ENCODE assay signal across 11 cellular contexts in the genomic region with DNA sequence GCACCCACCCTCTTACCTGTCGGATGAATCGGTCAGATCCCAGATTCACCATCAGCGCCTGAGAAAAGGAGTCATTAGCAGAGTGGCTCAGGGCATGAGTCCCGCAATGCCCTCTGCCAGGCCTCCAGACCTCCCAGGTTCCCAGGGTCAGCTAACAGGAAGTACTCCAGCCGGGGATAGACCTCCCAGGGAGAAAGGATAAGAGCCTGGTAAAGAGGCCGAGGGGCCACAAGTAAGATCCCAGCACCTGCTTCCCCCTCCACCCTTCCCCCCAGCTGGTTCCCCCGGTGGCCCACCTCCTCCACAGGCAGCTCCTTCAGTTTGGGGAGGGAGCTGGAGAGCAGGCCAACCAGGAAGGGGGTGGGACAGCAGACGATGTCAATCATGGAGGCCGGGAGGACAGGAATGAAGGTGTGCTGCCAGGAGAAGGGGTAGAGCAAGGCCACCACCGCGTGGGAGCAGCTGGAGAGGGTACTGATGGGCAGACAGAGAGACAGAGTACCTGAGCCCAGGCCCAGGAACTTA. TPM values are rescaled to one million over a fixed set of nuclear protein-coding genes. Genes with fewer than 3 reads are reported as not detected.
DNase-seq lines count a peak whose midpoint lies in the region; ATAC-seq and TF ChIP-seq lines count a peak whose summit lies in the region.
"Had no signal": no experiment of that assay in that cellular context is flagged by ENCODE, and none has a peak within 500 bp of the region (broad histone marks: within the 10 kb centered on the region; RNA-seq: fewer than 3 reads in every experiment).

No MANE protein-coding gene starts in this region.

- no peak overlapping the region for H2AFZ ChIP-seq in GM23338

- intact Hi-C loops in adrenal gland (cut with DNase I): no loop called here

- H3K4me1 Mint-ChIP-seq in GM23338 (peaks cover 58% of the 10 kb centered on the region), type B pancreatic cell (ENCODE audit: unreplicated experiment) (peaks cover 9% of the 10 kb centered on the region)

- H3K27me3 Mint-ChIP-seq in GM23338 (ENCODE audit: insufficient read depth, low read depth, poor library complexity) (peaks cover 22% of the 10 kb centered on the region), type B pancreatic cell (no peaks in the 10 kb centered on the region)
- H3K27me3 Mint-ChIP-seq: activated naive CD8-positive, alpha-beta T cell treated with anti-CD3 and anti-CD28 coated beads for 36 hours; naive B cell had no signal

- H3K4me3 Mint-ChIP-seq in GM23338 (peak overlapping the region; percentile 25; the same call in 2 of the 3 replicates), type B pancreatic cell (no peak overlapping the region)
- H3K4me3 Mint-ChIP-seq: activated naive CD8-positive, alpha-beta T cell treated with anti-CD3 and anti-CD28 coated beads for 36 hours had no signal

- H3K27ac Mint-ChIP-seq in GM23338 (peak overlapping the region; percentile 86), type B pancreatic cell (no peak overlapping the region)
- H3K27ac Mint-ChIP-seq: activated naive CD8-positive, alpha-beta T cell treated with anti-CD3 and anti-CD28 coated beads for 36 hours had no signal

- H3K4me1 ChIP-seq in GM23338 (ENCODE audit: insufficient read depth): peaks cover 45% of the 10 kb centered on the region
- H3K4me1 ChIP-seq in adrenal gland (replicated peaks in 1 of 2): peaks cover 0 to 19% of the 10 kb centered on the region in 2 donors
- peaks cover 27% of the 10 kb centered on the region for H3K4me1 ChIP-seq in iPS-15b (ENCODE audit: control insufficient read depth, insufficient read depth, low read length)
- no peaks in the 10 kb centered on the region for H3K4me1 ChIP-seq in rectal smooth muscle tissue (ENCODE audit: control insufficient read depth, insufficient read depth, low read length)

- H3K27me3 ChIP-seq in GM23338 (ENCODE audit: insufficient read depth) (no peaks in the 10 kb centered on the region), adrenal gland (no peaks in the 10 kb centered on the region), iPS-15b (ENCODE audit: control insufficient read depth, insufficient read depth, low read length) (no peaks in the 10 kb centered on the region), rectal smooth muscle tissue (ENCODE audit: control insufficient read depth, insufficient read depth, low read length) (no peaks in the 10 kb centered on the region)

- no peaks in the 10 kb centered on the region; the same call in 2 of the 3 replicates for H3K9me3 Mint-ChIP-seq in GM23338
- no peaks in the 10 kb centered on the region for H3K9me3 Mint-ChIP-seq in type B pancreatic cell
- H3K9me3 Mint-ChIP-seq: activated naive CD8-positive, alpha-beta T cell treated with anti-CD3 and anti-CD28 coated beads for 36 hours; naive B cell had no signal

- H3F3A ChIP-seq in GM23338 (replicated peaks; ENCODE audit: low read depth): peaks cover 31% of the 10 kb centered on the region

- peak; percentile 90 for DNase-seq in GM23338 (ENCODE audit: low spot score)
- peak in 1 of 7 donors; percentile 14 for DNase-seq in adrenal gland
- no peak for DNase-seq in SHP77 treated with DMSO at 0.1 percent for 48 hours (lab: John Stamatoyannopoulos, UW)
- DNase-seq in type B pancreatic cell (ENCODE audit: extremely low spot score, unreplicated experiment): no peak
- no peak for DNase-seq in retina
- DNase-seq: activated naive CD8-positive, alpha-beta T cell treated with anti-CD3 and anti-CD28 coated beads for 36 hours; naive B cell; T1000 had no signal

- WGBS in adrenal gland, 4 donors: 66 to 87% (median 68%) methylated on average over 11 of the region's 11 CpGs

- TF ChIP-seq POLR2A in adrenal gland (IDR thresholded peaks at IDR 0.05): no peak

- peaks cover 15% of the 10 kb centered on the region for H3K36me3 ChIP-seq in GM23338 (ENCODE audit: insufficient read depth)
- H3K36me3 ChIP-seq in adrenal gland (replicated peaks in 1 of 2): peaks cover 0 to 84% of the 10 kb centered on the region in 2 donors
- peaks cover 6% of the 10 kb centered on the region for H3K36me3 ChIP-seq in iPS-15b (ENCODE audit: control insufficient read depth, insufficient read depth, low read length)
- H3K36me3 ChIP-seq in rectal smooth muscle tissue (ENCODE audit: control insufficient read depth, insufficient read depth, low read length): peaks cover 42% of the 10 kb centered on the region

- peaks cover 8% of the 10 kb centered on the region; the same call in 1 of the 2 replicates for H3K79me2 ChIP-seq in GM23338 (replicated peaks; ENCODE audit: insufficient read depth)

- peaks cover 57% of the 10 kb centered on the region for H3K36me3 Mint-ChIP-seq in GM23338 (ENCODE audit: low read depth)
- peaks cover 33% of the 10 kb centered on the region for H3K36me3 Mint-ChIP-seq in type B pancreatic cell

- H3K4me2 ChIP-seq in GM23338: peak overlapping the region; percentile 74

- peaks cover 14% of the 10 kb centered on the region for H3K9me2 ChIP-seq in GM23338 (ENCODE audit: insufficient read depth)

- ATAC-seq in GM23338: peak; percentile 7
- no peak for ATAC-seq in HG03039 (IDR thresholded peaks at IDR 0.05; ENCODE audit: unreplicated experiment)

- H3K27ac ChIP-seq in GM23338 (ENCODE audit: low read depth): peak overlapping the region; percentile 99
- peak overlapping the region in 4 of 5 donors; percentile 10 to 58 (median 22) for H3K27ac ChIP-seq in adrenal gland
- H3K27ac ChIP-seq in rectal smooth muscle tissue (ENCODE audit: low read depth, low read length): peak overlapping the region; percentile 25

- H3K9ac ChIP-seq in iPS-15b (ENCODE audit: low read depth, low read length) (peak overlapping the region; percentile 58), rectal smooth muscle tissue (ENCODE audit: low read length) (no peak overlapping the region)

- no peaks in the 10 kb centered on the region for H4K20me1 ChIP-seq in GM23338 (replicated peaks; ENCODE audit: insufficient read depth)

- no peak; a peak in 1 of 4 replicates for TF ChIP-seq CTCF in GM23338 (conservative IDR thresholded peaks at IDR 0.05; ENCODE audit: low read depth in 2 of 2)
- no peak for TF ChIP-seq CTCF in adrenal gland (IDR thresholded peaks at IDR 0.05)
- TF ChIP-seq CTCF in type B pancreatic cell (conservative IDR thresholded peaks at IDR 0.05): no peak

- H3K9me3 ChIP-seq in adrenal gland (replicated peaks in 1 of 3): no peaks in the 10 kb centered on the region
- no peaks in the 10 kb centered on the region for H3K9me3 ChIP-seq in iPS-15b (ENCODE audit: control insufficient read depth, insufficient read depth, low read length)

- H3K4me3 ChIP-seq in GM23338 (peak overlapping the region; percentile 35; the same call in 1 of the 2 replicates), adrenal gland (no peak overlapping the region), iPS-15b (ENCODE audit: low read depth, low read length) (peak overlapping the region; percentile 9), rectal smooth muscle tissue (ENCODE audit: low read length) (no peak overlapping the region)

TF ChIP-seq in GM23338, 12 proteins besides CTCF, POLR2A, EP300 and RAD21 (continues in another document):
- no peak for TF ChIP-seq ZNF114 (CRISPR knock-in tag; IDR thresholded peaks at IDR 0.05)

RNA-seq across cellular contexts. Expression of a gene that starts 16.4 kb away (rescaled TPM):
- 961 and 1,283 TPM in 2 replicates for total RNA-seq in GM23338 (2014; rRNA removed; shearing (Covaris generic))
- polyA plus RNA-seq in GM23338 (2016; fragmentation: Nextera tagmentation; extraction: Ambion mirVana): 3,167 and 3,552 TPM in 2 replicates
- total RNA-seq in adrenal gland: 1,000 to 10,000 TPM in 3 of 8 donors, 100 to 1,000 TPM in 5; 668 to 1,527 (median 930) TPM
- polyA plus RNA-seq in adrenal gland: 1,000 to 10,000 TPM; 1,237 to 3,013 (median 2,638) TPM
- 877 and 979 TPM in 2 replicates for total RNA-seq in type B pancreatic cell (ENCODE audit: low replicate concordance)

RNA-seq across cellular contexts. Expression of a gene that starts 16.5 kb away (rescaled TPM):
- total RNA-seq in GM23338 (2014; rRNA removed; shearing (Covaris generic)): 1.9 and 3.3 TPM in 2 replicates
- polyA plus RNA-seq in GM23338 (2016; fragmentation: Nextera tagmentation; extraction: Ambion mirVana) (1.0 and 1.1 TPM in 2 replicates), adrenal gland (1 to 10 TPM; 3.6 to 9.9 (median 4.0) TPM)
- total RNA-seq in adrenal gland (10 to 100 TPM in 4 of 8 donors, 1 to 10 TPM in 4; 6.6 to 18.4 (median 10.2) TPM), type B pancreatic cell (ENCODE audit: low replicate concordance) (5.9 and 8.5 TPM in 2 replicates)

Comparison
In these comparisons a context has a peak if more than half of its experiments do, and no peak if none do; other contexts are left out.
1. H3K27ac ChIP-seq: peak in every context shown above with its lines; median percentile 99 in GM23338; 25 in rectal smooth muscle tissue; 22 in adrenal gland.
2. H3K4me3 ChIP-seq: peak in GM23338 (single experiment) and iPS-15b (single experiment); none in adrenal gland (0 of 4) and rectal smooth muscle tissue (single experiment).